9 cellular contexts compared by ENCODE assay signal in the genomic region with DNA sequence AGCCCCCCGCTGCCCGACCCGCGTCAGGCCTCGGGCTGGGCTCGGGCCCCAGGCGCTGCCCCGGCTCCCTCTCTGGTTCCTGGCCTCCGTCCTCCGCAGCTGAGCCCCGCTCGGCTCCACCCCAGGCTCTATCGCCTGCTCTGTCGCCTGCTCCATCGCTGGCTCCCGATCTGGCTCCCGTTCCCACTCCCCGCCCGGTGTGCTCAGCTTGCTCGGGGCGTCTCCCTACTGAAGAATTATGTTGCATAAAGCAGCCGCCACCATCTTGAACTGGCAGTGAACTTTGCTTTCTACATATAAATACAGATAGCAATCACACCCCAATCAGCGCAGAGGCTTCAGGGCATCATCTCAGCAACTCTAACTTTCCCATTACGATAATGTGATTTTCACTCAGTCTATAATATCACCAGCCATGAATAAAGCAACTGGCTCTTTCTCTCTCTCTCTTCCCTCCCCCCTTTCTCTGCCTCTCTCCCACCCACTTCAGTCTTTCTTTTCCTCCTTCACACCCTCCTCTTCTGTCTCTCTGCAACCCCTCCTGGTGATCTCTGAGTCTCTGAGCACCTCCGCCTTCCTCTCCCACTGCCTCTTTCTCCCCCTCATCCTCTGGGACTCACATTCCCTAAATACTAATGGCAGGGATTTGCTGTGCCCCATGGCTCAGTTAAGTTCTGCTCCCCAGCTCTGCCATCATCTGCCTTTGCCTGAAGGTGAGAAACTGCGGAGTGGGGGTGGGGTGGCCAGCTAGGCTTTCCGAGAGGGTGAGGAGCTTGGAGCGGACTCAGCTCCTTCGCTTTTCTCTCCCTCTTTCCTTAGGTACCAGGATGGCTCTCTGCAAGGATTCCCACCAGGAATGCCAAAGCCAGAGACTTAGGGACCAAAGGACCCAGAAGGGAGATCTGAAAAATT. TPM values are rescaled to one million over a fixed set of nuclear protein-coding genes. Genes with fewer than 3 reads are reported as not detected.
DNase-seq lines count a peak whose midpoint lies in the region; ATAC-seq, FAIRE-seq and TF ChIP-seq lines count a peak whose summit lies in the region.
"Had no signal": no experiment of that assay in that cellular context is flagged by ENCODE, and none has a peak within 500 bp of the region (broad histone marks: within the 10 kb centered on the region; RNA-seq: fewer than 3 reads in every experiment).

No MANE protein-coding gene starts in this region.

- POLR2A ChIA-PET in activated CD4-positive, alpha-beta T cell treated with anti-CD3 and anti-CD28 coated beads for 36 hours (lab: Charles Lee): interaction anchor here (0.7 kb wide), 1 partner anchor 153 kb away, joined by 4 read pairs; no protein-coding TSS in a partner anchor

- no peak for FAIRE-seq in keratinocyte (lab: Jason Lieb, UNC)
- FAIRE-seq: A549 had no signal

- no peaks in the 10 kb centered on the region for H3K9me3 Mint-ChIP-seq in activated CD4-positive, alpha-beta T cell treated with anti-CD3 and anti-CD28 coated beads for 36 hours (ENCODE audit: low read depth)
- no peaks in the 10 kb centered on the region for H3K9me3 Mint-ChIP-seq in activated T-helper 1 cell treated with anti-CD3 and anti-CD28 coated beads, Interleukin-12 subunit alpha, Interleukin-12 subunit beta, Interleukin-2, Interleukin-4 antibody, amounts not matched to agents 30 ng/mL and 10 ng/mL and 1 ng/mL, durations not matched to agents 14 hours and 24 hours and 36 hours

- DNase-seq in activated CD4-positive, alpha-beta T cell treated with anti-CD3 and anti-CD28 coated beads for 36 hours: peak; percentile 50
- DNase-seq in activated CD4-positive, alpha-beta T cell treated with anti-CD3 and anti-CD28 coated beads for 1 hour: no peak
- peak; percentile 4 for DNase-seq in brain microvascular endothelial cell
- DNase-seq in keratinocyte (ENCODE audit: low read depth, low spot score): no peak
- peak; percentile 22 for DNase-seq in stimulated activated naive CD8-positive, alpha-beta T cell treated with anti-CD3 and anti-CD28 coated beads, Interleukin-15, Interleukin-2, amounts not matched to agents 100 U/mL and 50 U/mL, for 24 hours
- DNase-seq in T-helper 9 cell: no peak
- DNase-seq in activated T-helper 1 cell treated with anti-CD3 and anti-CD28 coated beads, Interleukin-12 subunit alpha, Interleukin-12 subunit beta, Interleukin-2, Interleukin-4 antibody, amounts not matched to agents 30 ng/mL and 10 ng/mL and 1 ng/mL, durations not matched to agents 14 hours and 24 hours and 36 hours (ENCODE audit: low spot score): no peak
- DNase-seq in Peyer's patch: no peak

- peaks cover 47% of the 10 kb centered on the region for H3K27me3 Mint-ChIP-seq in activated CD4-positive, alpha-beta T cell treated with anti-CD3 and anti-CD28 coated beads for 36 hours
- peaks cover 41% of the 10 kb centered on the region for H3K27me3 Mint-ChIP-seq in activated T-helper 1 cell treated with anti-CD3 and anti-CD28 coated beads, Interleukin-12 subunit alpha, Interleukin-12 subunit beta, Interleukin-2, Interleukin-4 antibody, amounts not matched to agents 30 ng/mL and 10 ng/mL and 1 ng/mL, durations not matched to agents 14 hours and 24 hours and 36 hours (ENCODE audit: insufficient read depth)

- H3K27ac Mint-ChIP-seq in activated CD4-positive, alpha-beta T cell treated with anti-CD3 and anti-CD28 coated beads for 36 hours: no peak overlapping the region
- no peak overlapping the region for H3K27ac Mint-ChIP-seq in activated T-helper 1 cell treated with anti-CD3 and anti-CD28 coated beads, Interleukin-12 subunit alpha, Interleukin-12 subunit beta, Interleukin-2, Interleukin-4 antibody, amounts not matched to agents 30 ng/mL and 10 ng/mL and 1 ng/mL, durations not matched to agents 14 hours and 24 hours and 36 hours

- dilution Hi-C loops in keratinocyte (cut with MboI; ENCODE audit: extremely low pct_ligation_motif_present, low sequenced_read_pairs): no loop called here

- no peak for TF ChIP-seq POLR2A in Peyer's patch (IDR thresholded peaks at IDR 0.05)

- CTCF ChIA-PET in activated CD4-positive, alpha-beta T cell treated with anti-CD3 and anti-CD28 coated beads for 36 hours (lab: Charles Lee): interaction anchor here (0.6 to 1.8 kb wide), 6 partner anchors 10 to 169 kb away, joined by 3 to 5 read pairs (median 4); no protein-coding TSS in a partner anchor

- no peak for TF ChIP-seq CTCF in brain microvascular endothelial cell (IDR thresholded peaks at IDR 0.05; ENCODE audit: low read depth, low read length, missing control alignments)
- TF ChIP-seq CTCF in keratinocyte (optimal IDR thresholded peaks at IDR 0.05 in 1 of 3, IDR thresholded peaks at IDR 0.05 in 1 of 3, conservative IDR thresholded peaks at IDR 0.05 in 1 of 3; ENCODE audit: extremely low read depth in 1 of 3, insufficient read depth in 2 of 3, low read length in 3 of 3): no peak
- no peak for TF ChIP-seq CTCF in Peyer's patch (IDR thresholded peaks at IDR 0.05)

- H3K4me1 Mint-ChIP-seq in activated CD4-positive, alpha-beta T cell treated with anti-CD3 and anti-CD28 coated beads for 36 hours: peaks cover 7% of the 10 kb centered on the region
- H3K4me1 Mint-ChIP-seq in activated T-helper 1 cell treated with anti-CD3 and anti-CD28 coated beads, Interleukin-12 subunit alpha, Interleukin-12 subunit beta, Interleukin-2, Interleukin-4 antibody, amounts not matched to agents 30 ng/mL and 10 ng/mL and 1 ng/mL, durations not matched to agents 14 hours and 24 hours and 36 hours (ENCODE audit: low read depth): peaks cover 8% of the 10 kb centered on the region

- H3K4me2 ChIP-seq in keratinocyte (ENCODE audit: control insufficient read depth, extremely low read depth, insufficient read depth, low read depth, low read length): peak overlapping the region; percentile 42
- H3K4me2 ChIP-seq: A549 had no signal

- peak; percentile 70 for ATAC-seq in activated CD4-positive, alpha-beta T cell treated with anti-CD3 and anti-CD28 coated beads for 36 hours
- ATAC-seq in stimulated activated naive CD8-positive, alpha-beta T cell treated with anti-CD3 and anti-CD28 coated beads, Interleukin-15, Interleukin-2, amounts not matched to agents 100 U/mL and 50 U/mL, for 24 hours: peak; percentile 37

- intact Hi-C loops in activated CD4-positive, alpha-beta T cell treated with anti-CD3 and anti-CD28 coated beads for 36 hours (cut with DNase I, micrococcal nuclease): no loop called here
- intact Hi-C loops in activated T-helper 1 cell treated with anti-CD3 and anti-CD28 coated beads, Interleukin-12 subunit alpha, Interleukin-12 subunit beta, Interleukin-2, Interleukin-4 antibody, amounts not matched to agents 30 ng/mL and 10 ng/mL and 1 ng/mL, durations not matched to agents 14 hours and 24 hours and 36 hours (cut with micrococcal nuclease): no loop called here

- H3K9me3 ChIP-seq in keratinocyte (ENCODE audit: control insufficient read depth, low read depth, low read length) (no peaks in the 10 kb centered on the region), Peyer's patch (no peaks in the 10 kb centered on the region)
- H3K9me3 ChIP-seq: A549 had no signal

- H3K79me2 ChIP-seq in keratinocyte (ENCODE audit: control insufficient read depth, insufficient read depth, low read length): no peaks in the 10 kb centered on the region

- H3K4me3 Mint-ChIP-seq in activated CD4-positive, alpha-beta T cell treated with anti-CD3 and anti-CD28 coated beads for 36 hours: peak overlapping the region; percentile 36
- H3K4me3 Mint-ChIP-seq in activated T-helper 1 cell treated with anti-CD3 and anti-CD28 coated beads, Interleukin-12 subunit alpha, Interleukin-12 subunit beta, Interleukin-2, Interleukin-4 antibody, amounts not matched to agents 30 ng/mL and 10 ng/mL and 1 ng/mL, durations not matched to agents 14 hours and 24 hours and 36 hours: no peak overlapping the region

- in situ Hi-C loops in brain microvascular endothelial cell (cut with HindIII; ENCODE audit: low pct_ligation_motif_present, low sequenced_read_pairs): no loop called here

- H3K4me3 ChIP-seq in brain microvascular endothelial cell (ENCODE audit: low read depth, low read length): no peak overlapping the region
- no peak overlapping the region for H3K4me3 ChIP-seq in keratinocyte (ENCODE audit: control insufficient read depth in 2 of 3, extremely low read depth in 1 of 3, insufficient read depth in 2 of 3, low read depth in 1 of 3, low read length in 3 of 3)
- H3K4me3 ChIP-seq in Peyer's patch: no peak overlapping the region
- H3K4me3 ChIP-seq: A549 had no signal

- no peaks in the 10 kb centered on the region for H3K36me3 ChIP-seq in brain microvascular endothelial cell (replicated peaks)
- H3K36me3 ChIP-seq in keratinocyte (ENCODE audit: control insufficient read depth in 2 of 2, extremely low read depth in 1 of 2, insufficient read depth in 2 of 2, low read length in 2 of 2): no peaks in the 10 kb centered on the region
- H3K36me3 ChIP-seq in Peyer's patch: no peaks in the 10 kb centered on the region

- no peak overlapping the region for H3K27ac ChIP-seq in brain microvascular endothelial cell
- no peak overlapping the region for H3K27ac ChIP-seq in keratinocyte (ENCODE audit: control insufficient read depth, insufficient read depth, low read length)
- no peak overlapping the region for H3K27ac ChIP-seq in Peyer's patch
- H3K27ac ChIP-seq: A549 had no signal

- peak overlapping the region; percentile 3 for H2AFZ ChIP-seq in keratinocyte (ENCODE audit: control insufficient read depth, low read length)

- no peaks in the 10 kb centered on the region for H3K9me1 ChIP-seq in keratinocyte (ENCODE audit: control insufficient read depth, extremely low read depth, insufficient read depth, low read length)

- H3K27me3 ChIP-seq in brain microvascular endothelial cell (replicated peaks) (peaks cover 23% of the 10 kb centered on the region), keratinocyte (ENCODE audit: control insufficient read depth, extremely low read depth, insufficient read depth, low read length) (peaks cover 15% of the 10 kb centered on the region), Peyer's patch (no peaks in the 10 kb centered on the region)

- no peaks in the 10 kb centered on the region for H4K20me1 ChIP-seq in keratinocyte (ENCODE audit: control insufficient read depth, extremely low read depth, insufficient read depth, low read length)

- no peak overlapping the region for H3K9ac ChIP-seq in keratinocyte (ENCODE audit: control insufficient read depth, extremely low read depth, insufficient read depth, low read length)

- H3K36me3 Mint-ChIP-seq in activated CD4-positive, alpha-beta T cell treated with anti-CD3 and anti-CD28 coated beads for 36 hours (ENCODE audit: low read depth): no peaks in the 10 kb centered on the region
- no peaks in the 10 kb centered on the region for H3K36me3 Mint-ChIP-seq in activated T-helper 1 cell treated with anti-CD3 and anti-CD28 coated beads, Interleukin-12 subunit alpha, Interleukin-12 subunit beta, Interleukin-2, Interleukin-4 antibody, amounts not matched to agents 30 ng/mL and 10 ng/mL and 1 ng/mL, durations not matched to agents 14 hours and 24 hours and 36 hours (ENCODE audit: low read depth)

- H3K4me1 ChIP-seq in keratinocyte (ENCODE audit: control insufficient read depth, extremely low read depth, insufficient read depth, low read length): peaks cover 23% of the 10 kb centered on the region
- no peaks in the 10 kb centered on the region for H3K4me1 ChIP-seq in Peyer's patch
- H3K4me1 ChIP-seq: A549 had no signal

RNA-seq across cellular contexts. Expression of a gene that starts 43.2 kb away (rescaled TPM):
- total RNA-seq in activated CD4-positive, alpha-beta T cell treated with anti-CD3 and anti-CD28 coated beads for 36 hours: 10 to 100 TPM; 15.5 to 18.7 TPM
- polyA plus RNA-seq in keratinocyte: 13.2 to 21.7 TPM (median 16.6 TPM) in 3 replicates
- 35.9 TPM for polyA plus RNA-seq in keratinocyte (2011; ENCODE audit: low read depth)
- 9.4 and 15.7 TPM in 2 replicates for polyA plus RNA-seq in keratinocyte (2011; cell fraction: cytosol; rRNA removed)
- 21.2 and 24.2 TPM in 2 replicates for polyA plus RNA-seq in keratinocyte (2011; cell fraction: nucleus; rRNA removed)
- polyA plus RNA-seq in keratinocyte (2012; ENCODE audit: low replicate concordance): 8.4 and 11.0 TPM in 2 replicates
- 7.5 to 27.4 TPM (median 21.3 TPM) in 3 replicates for polyA minus RNA-seq in keratinocyte
- polyA minus RNA-seq in keratinocyte (2011; cell fraction: cytosol; rRNA and poly(A)+ RNA removed): 14.4 TPM
- polyA minus RNA-seq in keratinocyte (2011; cell fraction: nucleus; rRNA and poly(A)+ RNA removed): 18.7 and 27.5 TPM in 2 replicates
- 19.7 and 22.2 TPM in 2 replicates for total RNA-seq in activated T-helper 1 cell treated with anti-CD3 and anti-CD28 coated beads, Interleukin-12 subunit alpha, Interleukin-12 subunit beta, Interleukin-2, Interleukin-4 antibody, amounts not matched to agents 30 ng/mL and 10 ng/mL and 1 ng/mL, durations not matched to agents 14 hours and 24 hours and 36 hours
- total RNA-seq in Peyer's patch: 10 to 100 TPM; 11.9 to 19.0 (median 12.2) TPM

Comparison
In these comparisons a context has a peak if more than half of its experiments do, and no peak if none do; other contexts are left out.
1. DNase-seq: peak in activated CD4-positive, alpha-beta T cell treated with anti-CD3 and anti-CD28 coated beads for 36 hours (single experiment), brain microvascular endothelial cell (single experiment) and stimulated activated naive CD8-positive, alpha-beta T cell treated with anti-CD3 and anti-CD28 coated beads, Interleukin-15, Interleukin-2, amounts not matched to agents 100 U/mL and 50 U/mL, for 24 hours (single experiment); none in activated CD4-positive, alpha-beta T cell treated with anti-CD3 and anti-CD28 coated beads for 1 hour (single experiment), keratinocyte (single experiment), T-helper 9 cell (single experiment), activated T-helper 1 cell treated with anti-CD3 and anti-CD28 coated beads, Interleukin-12 subunit alpha, Interleukin-12 subunit beta, Interleukin-2, Interleukin-4 antibody, amounts not matched to agents 30 ng/mL and 10 ng/mL and 1 ng/mL, durations not matched to agents 14 hours and 24 hours and 36 hours (single experiment) and Peyer's patch (0 of 3).